ENCODE assay signal across 14 cellular contexts in the genomic region with DNA sequence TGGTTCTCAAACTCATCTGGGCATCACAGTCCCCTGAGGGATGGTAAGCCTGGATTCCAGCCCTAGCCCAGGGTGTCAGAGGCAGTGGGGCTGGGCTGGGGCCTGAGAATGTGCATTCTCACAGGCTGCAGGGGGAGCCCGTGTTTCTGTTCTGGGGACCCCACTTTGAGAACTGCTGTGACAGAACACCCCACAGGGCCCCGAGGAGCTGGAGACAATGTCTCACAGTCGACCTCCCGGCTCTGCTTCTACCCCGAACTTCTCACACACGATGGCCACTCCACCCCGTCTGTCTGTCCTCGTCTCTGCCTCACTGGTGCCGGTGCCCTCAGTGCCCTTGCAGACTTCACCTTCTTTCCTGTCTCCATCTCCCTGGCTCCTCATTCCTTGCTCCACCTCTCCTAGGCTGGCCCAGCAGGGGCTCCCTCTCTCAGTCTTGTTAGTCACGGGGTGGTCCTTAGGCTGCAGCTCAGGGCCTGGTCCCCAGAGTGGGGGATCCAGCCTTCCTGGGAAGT.
"Had no signal": no experiment of that assay in that cellular context is flagged by ENCODE, and none has a peak within 500 bp of the region (broad histone marks: within the 10 kb centered on the region; RNA-seq: fewer than 3 reads in every experiment).

No MANE protein-coding gene starts in this region.

- H3K27ac ChIP-seq: breast epithelium, psoas muscle, SJSA1, tibial artery, VCaP had no signal

- H3K9me3 Mint-ChIP-seq: activated naive CD8-positive, alpha-beta T cell treated with anti-CD3 and anti-CD28 coated beads, Interleukin-2, amount 10 ng/mL, durations not matched to agents 7 days and 5 days; nephron progenitor cell had no signal

- ATAC-seq: esophagus mucosa, left lobe of liver, psoas muscle had no signal

- H3K4me3 ChIP-seq: breast epithelium, psoas muscle, SJSA1, tibial artery had no signal

- H3K27ac Mint-ChIP-seq: activated naive CD8-positive, alpha-beta T cell treated with anti-CD3 and anti-CD28 coated beads, Interleukin-2, amount 10 ng/mL, durations not matched to agents 7 days and 5 days; nephron progenitor cell had no signal

- H3K4me1 Mint-ChIP-seq: activated naive CD8-positive, alpha-beta T cell treated with anti-CD3 and anti-CD28 coated beads, Interleukin-2, amount 10 ng/mL, durations not matched to agents 7 days and 5 days had no signal

- H3K4me3 Mint-ChIP-seq: activated naive CD8-positive, alpha-beta T cell treated with anti-CD3 and anti-CD28 coated beads, Interleukin-2, amount 10 ng/mL, durations not matched to agents 7 days and 5 days; nephron progenitor cell had no signal

- H3K36me3 ChIP-seq: breast epithelium, SJSA1, tibial artery had no signal

- H3K27me3 ChIP-seq: breast epithelium, SJSA1 had no signal

- H3K9me3 ChIP-seq: breast epithelium, psoas muscle, SJSA1, tibial artery had no signal

- H3K36me3 Mint-ChIP-seq: activated naive CD8-positive, alpha-beta T cell treated with anti-CD3 and anti-CD28 coated beads, Interleukin-2, amount 10 ng/mL, durations not matched to agents 7 days and 5 days had no signal

- H3K4me1 ChIP-seq: breast epithelium, psoas muscle, SJSA1, tibial artery had no signal

- DNase-seq: activated gamma-delta T cell; activated naive CD8-positive, alpha-beta T cell treated with anti-CD3 and anti-CD28 coated beads, Interleukin-2, amount 10 ng/mL, durations not matched to agents 7 days and 5 days; activated T-cell treated with anti-CD3 and anti-CD28 coated beads, Interleukin-2, amount 50 U/mL, for 1 hour; mesenchymal stem cell; nephron progenitor cell; stimulated activated CD4-positive, alpha-beta T cell treated with anti-CD3 and anti-CD28 coated beads, Interleukin-4, amount 100 ng/mL, for 1 hour; stimulated activated CD8-positive, alpha-beta memory T cell treated with anti-CD3 and anti-CD28 coated beads, Interleukin-4, amount 100 ng/mL, for 48 hours had no signal
